Comparison of ENCODE assay signal across 6 cellular contexts in the genomic region with DNA sequence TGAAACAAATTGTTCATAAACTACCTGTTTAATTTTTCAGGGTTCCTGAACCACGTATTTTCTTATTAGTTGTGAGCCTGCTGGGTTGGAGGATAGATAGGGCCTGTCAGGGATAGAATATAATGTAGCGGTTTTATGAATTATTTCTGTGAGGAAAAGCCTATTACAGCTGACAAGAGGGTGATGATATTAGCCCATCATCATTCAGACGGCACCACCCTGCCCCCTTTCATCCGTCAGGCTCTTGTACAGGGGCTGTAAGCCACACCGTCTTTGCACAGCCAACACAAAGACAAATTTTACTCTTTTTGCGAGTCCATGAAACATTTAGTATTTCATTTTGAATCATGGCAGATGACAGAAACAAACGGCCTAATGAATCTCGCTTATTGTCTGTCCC.
"Had no signal": no experiment of that assay in that cellular context is flagged by ENCODE, and none has a peak within 500 bp of the region (broad histone marks: within the 10 kb centered on the region; RNA-seq: fewer than 3 reads in every experiment).

No MANE protein-coding gene starts in this region.

- H3K4me1 Mint-ChIP-seq: IgD-negative memory B cell had no signal

- H3K27ac ChIP-seq: HL-60 had no signal

- DNase-seq: IMR-90, KBM-7 had no signal

- ATAC-seq: HepG2, K562 had no signal

- H3K4me3 Mint-ChIP-seq: IgD-negative memory B cell had no signal

- H3K4me3 ChIP-seq: K562 had no signal

- H3K36me3 Mint-ChIP-seq: IgD-negative memory B cell had no signal

- H3K27me3 Mint-ChIP-seq: IgD-negative memory B cell had no signal

- H3K27ac Mint-ChIP-seq: IgD-negative memory B cell had no signal
